In the genomic region with DNA sequence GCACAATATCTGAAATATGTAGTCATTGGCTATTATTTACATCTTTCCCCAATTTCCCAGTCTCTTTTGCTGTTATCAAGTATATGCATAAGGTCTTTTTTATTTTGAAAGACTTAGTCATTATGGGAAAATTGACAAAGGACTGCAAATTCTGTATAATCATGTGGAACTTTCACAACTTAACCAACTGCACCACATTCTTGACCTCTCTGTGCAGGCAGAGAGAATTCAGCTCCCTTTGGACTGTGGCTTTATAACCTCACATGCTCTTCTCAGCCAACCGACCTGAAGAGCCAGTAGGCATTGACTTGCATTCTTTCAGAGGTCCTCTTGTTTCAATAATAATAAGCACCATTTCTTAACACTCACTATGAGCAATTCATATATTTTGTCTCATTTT, we compare ENCODE assay signal across 1 cellular context.
TF ChIP-seq lines count a peak whose summit lies in the region.

No MANE protein-coding gene starts in this region.

TF ChIP-seq in IMR-90, 13 proteins besides CTCF, POLR2A, EP300 and RAD21:
- no peak for TF ChIP-seq BHLHE40 (IDR thresholded peaks at IDR 0.05; ENCODE audit: low read depth, low read length)
- no peak for TF ChIP-seq SMC3 (IDR thresholded peaks at IDR 0.05; ENCODE audit: low read depth, low read length)
- TF ChIP-seq, protein P1, sequence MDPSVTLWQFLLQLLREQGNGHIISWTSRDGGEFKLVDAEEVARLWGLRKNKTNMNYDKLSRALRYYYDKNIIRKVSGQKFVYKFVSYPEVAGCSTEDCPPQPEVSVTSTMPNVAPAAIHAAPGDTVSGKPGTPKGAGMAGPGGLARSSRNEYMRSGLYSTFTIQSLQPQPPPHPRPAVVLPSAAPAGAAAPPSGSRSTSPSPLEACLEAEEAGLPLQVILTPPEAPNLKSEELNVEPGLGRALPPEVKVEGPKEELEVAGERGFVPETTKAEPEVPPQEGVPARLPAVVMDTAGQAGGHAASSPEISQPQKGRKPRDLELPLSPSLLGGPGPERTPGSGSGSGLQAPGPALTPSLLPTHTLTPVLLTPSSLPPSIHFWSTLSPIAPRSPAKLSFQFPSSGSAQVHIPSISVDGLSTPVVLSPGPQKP (IDR thresholded peaks at IDR 0.05; ENCODE audit: borderline replicate concordance, low read depth, low read length) = no peak
- TF ChIP-seq, protein P2, sequence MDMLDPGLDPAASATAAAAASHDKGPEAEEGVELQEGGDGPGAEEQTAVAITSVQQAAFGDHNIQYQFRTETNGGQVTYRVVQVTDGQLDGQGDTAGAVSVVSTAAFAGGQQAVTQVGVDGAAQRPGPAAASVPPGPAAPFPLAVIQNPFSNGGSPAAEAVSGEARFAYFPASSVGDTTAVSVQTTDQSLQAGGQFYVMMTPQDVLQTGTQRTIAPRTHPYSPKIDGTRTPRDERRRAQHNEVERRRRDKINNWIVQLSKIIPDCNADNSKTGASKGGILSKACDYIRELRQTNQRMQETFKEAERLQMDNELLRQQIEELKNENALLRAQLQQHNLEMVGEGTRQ (IDR thresholded peaks at IDR 0.05; ENCODE audit: low read depth, low read length) = no peak
- no peak for TF ChIP-seq MAFK (IDR thresholded peaks at IDR 0.05; ENCODE audit: low read depth, low read length)
- TF ChIP-seq FOS (IDR thresholded peaks at IDR 0.05; ENCODE audit: low read depth, low read length) = no peak
- TF ChIP-seq CHD1 (IDR thresholded peaks at IDR 0.05; ENCODE audit: low read depth, low read length) = no peak
- TF ChIP-seq RCOR1 (IDR thresholded peaks at IDR 0.05; ENCODE audit: insufficient replicate concordance, low read length) = no peak
- no peak for TF ChIP-seq NFE2L2 (IDR thresholded peaks at IDR 0.05; ENCODE audit: low read depth, low read length)
- TF ChIP-seq CEBPB (IDR thresholded peaks at IDR 0.05; ENCODE audit: low read depth, low read length) = no peak
- TF ChIP-seq MXI1 (IDR thresholded peaks at IDR 0.05; ENCODE audit: borderline replicate concordance, low read depth, low read length) = no peak
- TF ChIP-seq MAZ (IDR thresholded peaks at IDR 0.05; ENCODE audit: borderline replicate concordance, low read depth, low read length) = no peak
- TF ChIP-seq RFX5 (IDR thresholded peaks at IDR 0.05; ENCODE audit: low read depth, low read length) = no peak
